ENCODE assay signal across 1 cellular context in the genomic region with DNA sequence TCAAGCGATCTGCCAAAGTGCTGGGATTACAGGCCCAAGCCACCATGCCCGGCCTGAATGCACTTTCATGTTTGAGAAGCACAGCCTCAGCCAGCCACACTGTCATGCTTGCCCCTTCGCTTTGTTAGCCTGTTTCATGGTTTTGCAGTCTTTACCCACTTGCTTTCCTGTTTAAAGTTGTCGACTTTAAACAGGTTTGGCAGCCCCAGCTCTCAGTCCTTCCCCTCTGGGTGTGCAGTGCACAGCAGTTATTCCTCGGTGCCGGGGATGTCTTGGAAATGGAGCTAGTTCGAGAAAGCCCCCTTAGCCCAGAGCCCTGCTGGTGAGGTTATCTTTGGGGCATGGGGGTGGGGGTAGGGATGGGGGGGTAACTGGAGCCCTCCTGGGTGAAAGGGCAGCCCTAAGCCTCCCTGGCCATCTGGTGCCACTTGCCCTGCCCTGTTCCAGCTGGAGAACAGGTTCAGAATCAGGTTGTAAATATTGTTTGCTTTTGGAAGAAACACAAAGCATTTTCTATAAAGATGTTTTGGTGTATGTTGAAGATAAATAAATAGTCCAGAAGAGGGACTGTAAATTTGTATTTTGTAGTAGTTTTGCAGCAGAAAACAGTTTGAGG.
TF ChIP-seq lines count a peak whose summit lies in the region.

No MANE protein-coding gene starts in this region.

TF ChIP-seq in K562, 482 proteins besides CTCF, POLR2A, EP300 and RAD21 (continued from another document):
- TF ChIP-seq, protein P1, sequence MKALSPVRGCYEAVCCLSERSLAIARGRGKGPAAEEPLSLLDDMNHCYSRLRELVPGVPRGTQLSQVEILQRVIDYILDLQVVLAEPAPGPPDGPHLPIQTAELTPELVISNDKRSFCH (CRISPR knock-in tag; IDR thresholded peaks at IDR 0.05), result no peak
- TF ChIP-seq, protein P1 (tag; IDR thresholded peaks at IDR 0.05), result no peak
TF ChIP-seq in K562: peak in this region for 0.
